ENCODE assay signal across 8 cellular contexts in genomic region chr4:176792348-176793059, GRCh38. TPM values are rescaled to one million over a fixed set of nuclear protein-coding genes. Genes with fewer than 3 reads are reported as not detected.
A peak's percentile ranks its signal among the peaks of the same experiment; 100 is the strongest.
DNase-seq lines count a peak whose midpoint lies in the region; ATAC-seq and TF ChIP-seq lines count a peak whose summit lies in the region.

TSS of gene VEGFC (minus strand) at chr4:176792922. CDS start at chr4:176792311, 611 bp downstream.

- H2AFZ ChIP-seq in GM23248: peak within 1 kb of the TSS; percentile 68

- no peaks in the 10 kb centered on the region for H3K9me2 ChIP-seq in GM23248 (ENCODE audit: insufficient read depth)

- H3K27me3 ChIP-seq in GM23248 (replicated peaks; ENCODE audit: insufficient read depth): no peaks in the 10 kb centered on the region
- no peaks in the 10 kb centered on the region for H3K27me3 ChIP-seq in foreskin keratinocyte

- peak within 1 kb of the TSS; percentile 89 for H3K4me3 ChIP-seq in GM23248

- 0 out of 2 replicates have a peak, but pooled peaks cover 12% of the 10 kb centered on the region for H3K36me3 ChIP-seq in GM23248 (ENCODE audit: low read depth)

- H3K4me2 ChIP-seq in GM23248 (ENCODE audit: unreplicated experiment): peak within 1 kb of the TSS; percentile 85

- WGBS in GM23248 (ENCODE audit: low coverage in 1 of 2, low lambda C conversion rate in 2 of 2, missing lambda C conversion rate in 2 of 2), 2 experiments: 0 to 2% methylated on average over 10 to 72 of the region's 89 CpGs

- peaks cover 48% of the 10 kb centered on the region for H3K27me3 Mint-ChIP-seq in nephron (ENCODE audit: low read depth)

- no peaks in the 10 kb centered on the region for H3K9me3 ChIP-seq in GM23248 (ENCODE audit: low read depth)

- peaks cover 7% of the 10 kb centered on the region for H3K4me1 Mint-ChIP-seq in nephron

- in situ Hi-C loops in GM23248 (cut with MboI): loop anchor here (25.0 kb wide), 2 partner anchors 245 to 545 kb away; no protein-coding TSS in a partner anchor

- peaks cover 48% of the 10 kb centered on the region for H3K79me2 ChIP-seq in GM23248 (ENCODE audit: insufficient read depth)

- H3F3A ChIP-seq in GM23248 (ENCODE audit: insufficient read depth): peaks cover 64% of the 10 kb centered on the region

- H3K9me3 Mint-ChIP-seq in nephron: no peaks in the 10 kb centered on the region

- no peaks in the 10 kb centered on the region for H3K36me3 Mint-ChIP-seq in nephron (ENCODE audit: low read depth)

- peak; percentile 79 for ATAC-seq in foreskin keratinocyte

- DNase-seq in NCI-H2081 (lab: John Stamatoyannopoulos, UW) (peak; percentile 10 to 45), NCI-H2081 treated with DMSO at 0.1 percent for 48 hours (lab: John Stamatoyannopoulos, UW) (no peak), GM23248 (peak; percentile 94), LHCN-M2 (ENCODE audit: low read depth) (peak; percentile 84), foreskin keratinocyte (no peak), GM19238 (ENCODE audit: insufficient read length, low spot score) (no peak)
- DNase-seq in activated CD8-positive, alpha-beta memory T cell treated with anti-CD3 and anti-CD28 coated beads, Interleukin-2, amount 50 U/mL, for 48 hours: peak; percentile 60

- peak within 1 kb of the TSS; percentile 85 for H3K27ac ChIP-seq in GM23248
- H3K27ac ChIP-seq in foreskin keratinocyte: peak within 1 kb of the TSS; percentile 86

- peak within 1 kb of the TSS; percentile 93 for H3K9ac ChIP-seq in GM23248

- TF ChIP-seq CTCF in foreskin keratinocyte (conservative IDR thresholded peaks at IDR 0.05): peak; percentile 38
- TF ChIP-seq CTCF in nephron (IDR thresholded peaks at IDR 0.05; ENCODE audit: unreplicated experiment in 3 of 3): no peak

- H3K4me1 ChIP-seq in GM23248 (ENCODE audit: insufficient read depth): peaks cover 39% of the 10 kb centered on the region
- peaks cover 33% of the 10 kb centered on the region for H3K4me1 ChIP-seq in foreskin keratinocyte

- peak within 1 kb of the TSS in 2 of 3 experiments; percentile 34 to 54 for H3K27ac Mint-ChIP-seq in nephron

- H3K4me3 Mint-ChIP-seq in nephron: peak within 1 kb of the TSS; percentile 84 to 94 (median 88)

- no peaks in the 10 kb centered on the region for H4K20me1 ChIP-seq in GM23248 (ENCODE audit: insufficient read depth)

RNA-seq across cellular contexts. Expression of gene VEGFC, which starts in this region (rescaled TPM):
- total RNA-seq in GM23248 (2014; rRNA removed; shearing (Covaris generic)): 41.6 and 56.3 TPM in 2 replicates
- polyA plus RNA-seq in GM23248 (2016; fragmentation: Nextera tagmentation; extraction: Ambion mirVana) (20.6 and 21.7 TPM in 2 replicates), foreskin keratinocyte (74.6 and 91.5 TPM in 2 replicates)
- total RNA-seq in LHCN-M2 (2014; rRNA removed) (29.9 and 39.5 TPM in 2 replicates), foreskin keratinocyte (78.0 and 80.3 TPM in 2 replicates)
- 55.8 TPM for polyA plus RNA-seq in LHCN-M2 (2012)

Comparison
In these comparisons a context has a peak if more than half of its experiments do, and no peak if none do; other contexts are left out.
1. DNase-seq: peak in NCI-H2081 (2 of 2), GM23248 (single experiment), LHCN-M2 (single experiment) and activated CD8-positive, alpha-beta memory T cell treated with anti-CD3 and anti-CD28 coated beads, Interleukin-2, amount 50 U/mL, for 48 hours (single experiment); none in NCI-H2081 treated with DMSO at 0.1 percent for 48 hours (single experiment), foreskin keratinocyte (0 of 2) and GM19238 (single experiment).